1 cellular context compared by ENCODE assay signal in genomic region chr11:60370811-60371297, GRCh38.
TF ChIP-seq lines count a peak whose summit lies in the region.

No MANE protein-coding gene starts in this region.

TF ChIP-seq in HepG2, 621 proteins besides CTCF, POLR2A, EP300 and RAD21:
- no peak for TF ChIP-seq ZBTB20 (CRISPR knock-in tag; IDR thresholded peaks at IDR 0.05; ENCODE audit: borderline replicate concordance, low read depth)
- TF ChIP-seq ZBTB2 (CRISPR knock-in tag; IDR thresholded peaks at IDR 0.05; ENCODE audit: low read depth): no peak
- no peak for TF ChIP-seq ZNF3 (CRISPR knock-in tag; IDR thresholded peaks at IDR 0.05)
- no peak for TF ChIP-seq ZNF781 (CRISPR knock-in tag; IDR thresholded peaks at IDR 0.05; ENCODE audit: borderline replicate concordance, not compliant biosample characterization)
- TF ChIP-seq GATAD2A (CRISPR knock-in tag; IDR thresholded peaks at IDR 0.05): peak; percentile 34; the same call in 1 of the 2 replicates
- no peak for TF ChIP-seq ZNF230 (CRISPR knock-in tag; IDR thresholded peaks at IDR 0.05)
- no peak for TF ChIP-seq CREBL2 (CRISPR knock-in tag; IDR thresholded peaks at IDR 0.05; ENCODE audit: borderline replicate concordance)
- TF ChIP-seq ZNF432 (CRISPR knock-in tag; IDR thresholded peaks at IDR 0.05; ENCODE audit: borderline replicate concordance): no peak
- TF ChIP-seq TARDBP (CRISPR knock-in tag; IDR thresholded peaks at IDR 0.05): no peak
- TF ChIP-seq CEBPB (IDR thresholded peaks at IDR 0.05; ENCODE audit: borderline replicate concordance, low read depth, low read length): no peak
- TF ChIP-seq FOXP1 (IDR thresholded peaks at IDR 0.05): peak; percentile 15; the same call in 1 of the 2 replicates
- peak; percentile 40; the same call in 1 of the 2 replicates for TF ChIP-seq FOXP1 (CRISPR knock-in tag; IDR thresholded peaks at IDR 0.05)
- no peak for TF ChIP-seq MLX (CRISPR knock-in tag; IDR thresholded peaks at IDR 0.05)
- 0 out of 2 replicates have a peak, but pooled peaks have one; percentile 39 for TF ChIP-seq ARID3A (IDR thresholded peaks at IDR 0.05; ENCODE audit: low read depth, low read length)
- peak; percentile 73 for TF ChIP-seq TFAP4 (IDR thresholded peaks at IDR 0.05; ENCODE audit: borderline replicate concordance, low read depth)
- TF ChIP-seq THAP11 (CRISPR knock-in tag; IDR thresholded peaks at IDR 0.05): no peak
- TF ChIP-seq ZNF615 (CRISPR knock-in tag; IDR thresholded peaks at IDR 0.05; ENCODE audit: borderline replicate concordance): no peak
- TF ChIP-seq TBX2 (CRISPR knock-in tag; IDR thresholded peaks at IDR 0.05; ENCODE audit: borderline replicate concordance): no peak
- peak; percentile 66 for TF ChIP-seq FOXA1 (IDR thresholded peaks at IDR 0.05)
- TF ChIP-seq FOXA1 (CRISPR knock-in tag; IDR thresholded peaks at IDR 0.05): no peak
- no peak for TF ChIP-seq ZSCAN25 (CRISPR knock-in tag; IDR thresholded peaks at IDR 0.05)
- no peak for TF ChIP-seq ATF5 (CRISPR knock-in tag; IDR thresholded peaks at IDR 0.05; ENCODE audit: low read depth)
- TF ChIP-seq MTA3 (CRISPR knock-in tag; IDR thresholded peaks at IDR 0.05): no peak
- peak; percentile 13; the same call in 1 of the 2 replicates for TF ChIP-seq ARID5B (CRISPR knock-in tag; IDR thresholded peaks at IDR 0.05)
- peak; percentile 29; the same call in 1 of the 2 replicates for TF ChIP-seq FOSL2 (CRISPR knock-in tag; IDR thresholded peaks at IDR 0.05)
- no peak for TF ChIP-seq ZBED4 (CRISPR knock-in tag; IDR thresholded peaks at IDR 0.05; ENCODE audit: borderline replicate concordance)
- peak; percentile 61; the same call in 1 of the 2 replicates for TF ChIP-seq FOXA3 (CRISPR knock-in tag; IDR thresholded peaks at IDR 0.05)
- TF ChIP-seq ZNF24 (IDR thresholded peaks at IDR 0.05): no peak
